In the genomic region with DNA sequence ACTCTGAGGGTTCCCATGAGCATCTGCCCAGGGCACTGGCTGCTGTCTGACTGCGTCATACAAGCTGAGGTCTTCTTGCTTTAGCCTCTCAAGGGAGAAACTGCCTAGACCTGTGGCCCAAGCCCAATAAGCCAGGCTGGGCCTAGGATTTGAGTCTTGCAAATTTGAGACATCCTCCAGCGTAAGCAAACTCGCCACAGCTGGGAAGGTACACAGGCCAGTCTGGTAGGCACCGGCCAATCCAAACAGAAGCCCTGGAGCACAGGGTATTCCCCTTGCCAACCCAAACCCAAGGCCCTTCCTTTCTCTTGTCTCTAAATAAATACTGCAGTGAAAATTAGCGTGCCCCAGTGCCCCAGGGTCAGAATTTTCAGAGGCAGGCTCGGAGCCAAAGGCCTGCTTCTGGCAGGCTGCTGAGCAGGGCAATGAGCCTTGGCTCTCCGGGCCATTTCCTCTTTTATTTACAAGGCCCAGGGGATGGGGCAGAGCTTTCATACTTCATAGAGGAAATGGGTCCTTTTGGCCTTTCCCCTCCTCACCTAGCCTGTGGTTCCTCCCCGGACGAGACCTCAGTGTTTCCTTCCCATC, we compare ENCODE assay signal across 8 cellular contexts. TPM values are rescaled to one million over a fixed set of nuclear protein-coding genes. Genes with fewer than 3 reads are reported as not detected.
DNase-seq lines count a peak whose midpoint lies in the region; ATAC-seq, FAIRE-seq and TF ChIP-seq lines count a peak whose summit lies in the region.

No MANE protein-coding gene starts in this region.

- peak overlapping the region; percentile 47 for H3K27ac ChIP-seq in substantia nigra (ENCODE audit: low read depth, low read length, poor library complexity, severe bottlenecking)

- peak; percentile 9 for FAIRE-seq in GM12892 (lab: Jason Lieb, UNC)

- peaks cover 39% of the 10 kb centered on the region for H3K4me1 Mint-ChIP-seq in activated T-helper 1 cell treated with anti-CD3 and anti-CD28 coated beads, Interleukin-12 subunit alpha, Interleukin-12 subunit beta, Interleukin-2, Interleukin-4 antibody, amounts not matched to agents 30 ng/mL and 10 ng/mL and 1 ng/mL, durations not matched to agents 14 hours and 24 hours and 36 hours (ENCODE audit: low read depth)
- peaks cover 37 to 45% of the 10 kb centered on the region in 2 donors for H3K4me1 Mint-ChIP-seq in immature natural killer cell

- peak overlapping the region; percentile 58 for H3K27ac Mint-ChIP-seq in activated T-helper 1 cell treated with anti-CD3 and anti-CD28 coated beads, Interleukin-12 subunit alpha, Interleukin-12 subunit beta, Interleukin-2, Interleukin-4 antibody, amounts not matched to agents 30 ng/mL and 10 ng/mL and 1 ng/mL, durations not matched to agents 14 hours and 24 hours and 36 hours
- peak overlapping the region; percentile 81 to 95 (median 92) for H3K27ac Mint-ChIP-seq in immature natural killer cell

- peaks cover 59% of the 10 kb centered on the region for H3K36me3 Mint-ChIP-seq in activated T-helper 1 cell treated with anti-CD3 and anti-CD28 coated beads, Interleukin-12 subunit alpha, Interleukin-12 subunit beta, Interleukin-2, Interleukin-4 antibody, amounts not matched to agents 30 ng/mL and 10 ng/mL and 1 ng/mL, durations not matched to agents 14 hours and 24 hours and 36 hours (ENCODE audit: low read depth)
- H3K36me3 Mint-ChIP-seq in immature natural killer cell, result peaks cover 18 to 54% (median 45%) of the 10 kb centered on the region in 3 donors

- no peak for TF ChIP-seq POLR2A in GM12892 (IDR thresholded peaks at IDR 0.05; ENCODE audit: low read depth, low read length)

- DNase-seq in GM12892 (ENCODE audit: insufficient read length) (peak; percentile 32), immature natural killer cell (peak in 2 of 3 donors; percentile 21 to 23), substantia nigra (lab: John Stamatoyannopoulos, UW) (peak in 39 of 49 donors; percentile 20 to 79 (median 44))
- DNase-seq in activated T-helper 1 cell treated with anti-CD3 and anti-CD28 coated beads, Interleukin-12 subunit alpha, Interleukin-12 subunit beta, Interleukin-2, Interleukin-4 antibody, amounts not matched to agents 30 ng/mL and 10 ng/mL and 1 ng/mL, durations not matched to agents 14 hours and 24 hours and 36 hours (ENCODE audit: low spot score), result no peak
- DNase-seq in stimulated activated CD4-positive, alpha-beta T cell treated with anti-CD3 and anti-CD28 coated beads, Interleukin-4, amount 100 ng/mL, for 4 hours, result no peak

- intact Hi-C loops in activated T-helper 1 cell treated with anti-CD3 and anti-CD28 coated beads, Interleukin-12 subunit alpha, Interleukin-12 subunit beta, Interleukin-2, Interleukin-4 antibody, amounts not matched to agents 30 ng/mL and 10 ng/mL and 1 ng/mL, durations not matched to agents 14 hours and 24 hours and 36 hours (cut with micrococcal nuclease), result no loop called here

- peak; percentile 62 for ATAC-seq in HG03342 (IDR thresholded peaks at IDR 0.05; ENCODE audit: unreplicated experiment)
- ATAC-seq in GM19035 (IDR thresholded peaks at IDR 0.05; ENCODE audit: unreplicated experiment), result no peak
- ATAC-seq in HG02852 (IDR thresholded peaks at IDR 0.05; ENCODE audit: unreplicated experiment), result no peak

- H3K27me3 Mint-ChIP-seq in activated T-helper 1 cell treated with anti-CD3 and anti-CD28 coated beads, Interleukin-12 subunit alpha, Interleukin-12 subunit beta, Interleukin-2, Interleukin-4 antibody, amounts not matched to agents 30 ng/mL and 10 ng/mL and 1 ng/mL, durations not matched to agents 14 hours and 24 hours and 36 hours (ENCODE audit: insufficient read depth), result no peaks in the 10 kb centered on the region
- peaks cover 0 to 1% (median 0%) of the 10 kb centered on the region in 3 donors for H3K27me3 Mint-ChIP-seq in immature natural killer cell (ENCODE audit: low read depth in 3 of 3)

- no peaks in the 10 kb centered on the region for H3K9me3 Mint-ChIP-seq in activated T-helper 1 cell treated with anti-CD3 and anti-CD28 coated beads, Interleukin-12 subunit alpha, Interleukin-12 subunit beta, Interleukin-2, Interleukin-4 antibody, amounts not matched to agents 30 ng/mL and 10 ng/mL and 1 ng/mL, durations not matched to agents 14 hours and 24 hours and 36 hours
- H3K9me3 Mint-ChIP-seq in immature natural killer cell, result no peaks in the 10 kb centered on the region

- no peak overlapping the region for H3K4me3 Mint-ChIP-seq in activated T-helper 1 cell treated with anti-CD3 and anti-CD28 coated beads, Interleukin-12 subunit alpha, Interleukin-12 subunit beta, Interleukin-2, Interleukin-4 antibody, amounts not matched to agents 30 ng/mL and 10 ng/mL and 1 ng/mL, durations not matched to agents 14 hours and 24 hours and 36 hours
- H3K4me3 Mint-ChIP-seq in immature natural killer cell, result peak overlapping the region; percentile 2 to 54 (median 44)

RNA-seq across cellular contexts. Expression of a gene that starts 33.3 kb away (rescaled TPM):
- polyA plus RNA-seq in GM12892 (2012; ENCODE audit: missing spikeins), result 16.7 TPM
- 69.7 and 74.6 TPM in 2 replicates for total RNA-seq in activated T-helper 1 cell treated with anti-CD3 and anti-CD28 coated beads, Interleukin-12 subunit alpha, Interleukin-12 subunit beta, Interleukin-2, Interleukin-4 antibody, amounts not matched to agents 30 ng/mL and 10 ng/mL and 1 ng/mL, durations not matched to agents 14 hours and 24 hours and 36 hours
- polyA plus RNA-seq in immature natural killer cell, result 1 to 10 TPM; 1.0 to 7.2 (median 3.1) TPM

RNA-seq across cellular contexts. Expression of a gene that starts 33.7 kb away (rescaled TPM):
- polyA plus RNA-seq in GM12892 (2012; ENCODE audit: missing spikeins), result 91.4 TPM
- total RNA-seq in activated T-helper 1 cell treated with anti-CD3 and anti-CD28 coated beads, Interleukin-12 subunit alpha, Interleukin-12 subunit beta, Interleukin-2, Interleukin-4 antibody, amounts not matched to agents 30 ng/mL and 10 ng/mL and 1 ng/mL, durations not matched to agents 14 hours and 24 hours and 36 hours, result 164 and 165 TPM in 2 replicates
- polyA plus RNA-seq in immature natural killer cell, result 10 to 100 TPM; 15.9 to 28.8 (median 24.0) TPM

Comparison
In these comparisons a context has a peak if more than half of its experiments do, and no peak if none do; other contexts are left out.
1. DNase-seq: peak in GM12892 (single experiment), immature natural killer cell (2 of 3) and substantia nigra (39 of 49); none in activated T-helper 1 cell treated with anti-CD3 and anti-CD28 coated beads, Interleukin-12 subunit alpha, Interleukin-12 subunit beta, Interleukin-2, Interleukin-4 antibody, amounts not matched to agents 30 ng/mL and 10 ng/mL and 1 ng/mL, durations not matched to agents 14 hours and 24 hours and 36 hours (single experiment) and stimulated activated CD4-positive, alpha-beta T cell treated with anti-CD3 and anti-CD28 coated beads, Interleukin-4, amount 100 ng/mL, for 4 hours (0 of 2).